In genomic region chr13:113141591-113141950, GRCh38 we compare ENCODE assay signal across 17 cellular contexts. TPM values are rescaled to one million over a fixed set of nuclear protein-coding genes. Genes with fewer than 3 reads are reported as not detected.
DNase-seq lines count a peak whose midpoint lies in the region; ATAC-seq and TF ChIP-seq lines count a peak whose summit lies in the region.
"Had no signal": no experiment of that assay in that cellular context is flagged by ENCODE, and none has a peak within 500 bp of the region (broad histone marks: within the 10 kb centered on the region; RNA-seq: fewer than 3 reads in every experiment).

No MANE protein-coding gene starts in this region.

- H3K4me1 ChIP-seq in right lobe of liver: peaks cover 0 to 28% (median 0%) of the 10 kb centered on the region in 4 donors
- H3K4me1 ChIP-seq in testis: no peaks in the 10 kb centered on the region
- no peaks in the 10 kb centered on the region for H3K4me1 ChIP-seq in GM23248 (ENCODE audit: insufficient read depth)
- H3K4me1 ChIP-seq: BLaER1 had no signal

- H3K9ac ChIP-seq in GM23248: no peak overlapping the region
- H3K9ac ChIP-seq: BLaER1 had no signal

- H3K9me3 ChIP-seq in right lobe of liver (no peaks in the 10 kb centered on the region), testis (no peaks in the 10 kb centered on the region), GM23248 (ENCODE audit: low read depth) (no peaks in the 10 kb centered on the region)
- H3K9me3 ChIP-seq: BLaER1 had no signal

- 100% methylated on average over 1 of the region's 18 CpGs for WGBS in right lobe of liver (ENCODE audit: insufficient coverage, low coverage, low lambda C conversion rate, missing lambda C conversion rate)
- 83 to 88% methylated on average over 12 to 18 of the region's 18 CpGs for WGBS in testis, 2 donors
- 86 to 92% methylated on average over 14 to 18 of the region's 18 CpGs for WGBS in GM23248 (ENCODE audit: low coverage in 1 of 2, low lambda C conversion rate in 2 of 2, missing lambda C conversion rate in 2 of 2), 2 experiments

- H3K4me2 ChIP-seq in GM23248 (ENCODE audit: unreplicated experiment): no peak overlapping the region
- H3K4me2 ChIP-seq: BLaER1 had no signal

- DNase-seq in D341Med (ENCODE audit: low spot score): peak; percentile 22
- DNase-seq in coronary artery (ENCODE audit: low spot score): peak; percentile 73
- peak in 2 of 3 donors; percentile 43 to 49 for DNase-seq in right lobe of liver
- DNase-seq in testis: peak; percentile 8
- DNase-seq in GM23248: no peak
- DNase-seq in NCI-H69 (lab: John Stamatoyannopoulos, UW): no peak
- DNase-seq: DMS79 treated with DMSO at 0.1 percent for 48 hours, KG1, NCI-H1105 treated with DMSO at 0.1 percent for 48 hours, NCI-H1694 treated with DMSO at 0.1 percent for 48 hours, NCI-H510A, NCI-H774, RPMI8226, SIG-M5 had no signal

- TF ChIP-seq POLR2A in right lobe of liver (IDR thresholded peaks at IDR 0.05): no peak
- no peak for TF ChIP-seq POLR2A in testis (IDR thresholded peaks at IDR 0.05)

- intact Hi-C loops in right lobe of liver (cut with DNase I) (no loop called here), testis (cut with DNase I; ENCODE audit: low total_unique reads) (no loop called here)

- H4K20me1 ChIP-seq in GM23248 (ENCODE audit: insufficient read depth): no peaks in the 10 kb centered on the region
- H4K20me1 ChIP-seq: BLaER1 had no signal

- no peaks in the 10 kb centered on the region for H3F3A ChIP-seq in GM23248 (ENCODE audit: insufficient read depth)

- in situ Hi-C loops in GM23248 (cut with MboI): no loop called here

- peaks cover 0 to 17% (median 0%) of the 10 kb centered on the region in 4 donors for H3K36me3 ChIP-seq in right lobe of liver
- H3K36me3 ChIP-seq in testis (ENCODE audit: low read depth, missing control alignments): no peaks in the 10 kb centered on the region
- H3K36me3 ChIP-seq in GM23248 (ENCODE audit: low read depth): no peaks in the 10 kb centered on the region
- H3K36me3 ChIP-seq: BLaER1 had no signal

- H3K27ac ChIP-seq in coronary artery: no peak overlapping the region
- H3K27ac ChIP-seq in right lobe of liver: peak overlapping the region in 1 of 3 donors; percentile 50
- H3K27ac ChIP-seq in testis: no peak overlapping the region
- no peak overlapping the region for H3K27ac ChIP-seq in GM23248
- H3K27ac ChIP-seq: BLaER1 had no signal

- H3K79me2 ChIP-seq in GM23248 (ENCODE audit: insufficient read depth): no peaks in the 10 kb centered on the region

- H3K27me3 ChIP-seq in right lobe of liver (no peaks in the 10 kb centered on the region), testis (no peaks in the 10 kb centered on the region), GM23248 (replicated peaks; ENCODE audit: insufficient read depth) (no peaks in the 10 kb centered on the region)
- H3K27me3 ChIP-seq: BLaER1 had no signal

- H2AFZ ChIP-seq in GM23248: no peak overlapping the region

- ATAC-seq in right lobe of liver (peak in 1 of 4 donors; percentile 3), HG03378 (IDR thresholded peaks at IDR 0.05; ENCODE audit: unreplicated experiment) (no peak)

- no peak overlapping the region for H3K4me3 ChIP-seq in coronary artery
- no peak overlapping the region for H3K4me3 ChIP-seq in right lobe of liver
- H3K4me3 ChIP-seq in testis: no peak overlapping the region
- H3K4me3 ChIP-seq in GM23248: no peak overlapping the region
- H3K4me3 ChIP-seq: BLaER1 had no signal

- H3K9me2 ChIP-seq in GM23248 (ENCODE audit: insufficient read depth): no peaks in the 10 kb centered on the region

- TF ChIP-seq CTCF in coronary artery (IDR thresholded peaks at IDR 0.05) (no peak), right lobe of liver (IDR thresholded peaks at IDR 0.05) (no peak), testis (IDR thresholded peaks at IDR 0.05) (no peak)

RNA-seq across cellular contexts. Expression of gene PROZ, which starts 16.9 kb away (rescaled TPM):
- total RNA-seq in right lobe of liver: 10 to 100 TPM; 11.2 to 71.2 (median 56.9) TPM
- under 1 TPM; 0.63 to 0.81 TPM for total RNA-seq in testis
- polyA plus RNA-seq in testis (ENCODE audit: insufficient read depth, low read depth, low replicate concordance): 0.42 TPM
- total RNA-seq in GM23248 (2014; rRNA removed; shearing (Covaris generic)): not detected in 2 replicates
- polyA plus RNA-seq in GM23248 (2016; fragmentation: Nextera tagmentation; extraction: Ambion mirVana): not detected in 2 replicates
- total RNA-seq: A673 had no signal

RNA-seq across cellular contexts. Expression of gene F10, which starts 19.0 kb away (rescaled TPM):
- total RNA-seq in right lobe of liver (100 to 1,000 TPM; 108 to 157 (median 132) TPM), testis (10 to 100 TPM; 19.9 to 33.7 TPM)
- polyA plus RNA-seq in testis (ENCODE audit: insufficient read depth, low read depth, low replicate concordance) (31.9 TPM), GM23248 (2016; fragmentation: Nextera tagmentation; extraction: Ambion mirVana) (9.0 and 9.1 TPM in 2 replicates)
- 7.8 and 10.2 TPM in 2 replicates for total RNA-seq in GM23248 (2014; rRNA removed; shearing (Covaris generic))
- total RNA-seq: A673 had no signal

RNA-seq across cellular contexts. Expression of gene F7, which starts 36.0 kb away (rescaled TPM):
- total RNA-seq in right lobe of liver: 100 to 1,000 TPM in 2 of 6 experiments, 10 to 100 TPM in 4; 42.9 to 147 (median 84.2) TPM
- 1 to 10 TPM; 2.4 to 4.9 TPM for total RNA-seq in testis
- polyA plus RNA-seq in testis (ENCODE audit: insufficient read depth, low read depth, low replicate concordance): 2.2 TPM
- total RNA-seq in GM23248 (2014; rRNA removed; shearing (Covaris generic)): not detected in 2 replicates
- polyA plus RNA-seq in GM23248 (2016; fragmentation: Nextera tagmentation; extraction: Ambion mirVana): not detected in 2 replicates
- total RNA-seq: A673 had no signal

Comparison
In these comparisons a context has a peak if more than half of its experiments do, and no peak if none do; other contexts are left out.
1. DNase-seq: peak in D341Med (single experiment), coronary artery (single experiment), right lobe of liver (2 of 3) and testis (single experiment); none in GM23248 (single experiment) and NCI-H69 (single experiment).
2. RNA of gene PROZ, which starts 16.9 kb away (total RNA-seq): 11.2 to 71.2 TPM in right lobe of liver; 0.63 to 0.81 TPM in testis and not detected in GM23248; every median in the first group is over 4 times any median in the second.
3. RNA of gene F7, which starts 36.0 kb away (total RNA-seq): 42.9 to 147 TPM in right lobe of liver; 2.4 to 4.9 TPM in testis and not detected in GM23248; every median in the first group is over 4 times any median in the second.